Comparison of ENCODE assay signal across 14 cellular contexts in the genomic region with DNA sequence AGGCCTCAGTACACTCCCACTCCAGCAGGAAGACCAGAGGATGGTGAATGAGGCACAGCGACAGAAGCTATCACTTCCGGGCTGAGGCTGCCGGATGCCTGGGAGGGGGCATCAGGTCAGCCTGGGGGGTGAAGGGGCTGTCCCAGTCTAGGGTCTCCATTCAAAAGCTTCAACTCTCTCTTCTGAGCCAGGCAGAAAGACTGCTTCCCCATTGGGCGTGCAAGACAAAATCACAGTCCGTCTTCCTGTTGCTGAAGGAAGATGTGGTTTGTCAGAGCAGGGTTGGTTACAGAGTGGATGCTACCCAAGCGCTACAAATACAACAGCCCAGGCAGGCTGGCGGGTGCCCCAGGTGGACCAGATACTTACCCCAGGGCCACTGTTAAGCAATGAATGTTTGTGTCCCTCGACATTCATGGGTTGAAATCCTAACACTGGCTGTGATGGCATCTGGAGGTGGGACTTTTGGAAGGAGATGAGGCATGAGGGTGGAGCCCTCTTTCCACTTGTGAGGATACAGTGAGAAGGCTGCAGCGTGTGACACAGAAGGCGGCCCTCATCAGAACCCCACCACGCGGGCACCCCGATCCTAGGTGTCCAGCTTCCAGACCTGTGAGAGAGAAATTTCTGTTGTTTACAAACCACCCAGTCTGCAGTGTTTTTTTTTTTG. TPM values are rescaled to one million over a fixed set of nuclear protein-coding genes. Genes with fewer than 3 reads are reported as not detected.
A peak's percentile ranks its signal among the peaks of the same experiment; 100 is the strongest.
DNase-seq lines count a peak whose midpoint lies in the region; ATAC-seq, FAIRE-seq and TF ChIP-seq lines count a peak whose summit lies in the region.
"Had no signal": no experiment of that assay in that cellular context is flagged by ENCODE, and none has a peak within 500 bp of the region (broad histone marks: within the 10 kb centered on the region; RNA-seq: fewer than 3 reads in every experiment).

No MANE protein-coding gene starts in this region.

- no peak overlapping the region for H3K9ac ChIP-seq in HepG2 (ENCODE audit: insufficient read depth, low read depth, low read length)

- H4K20me1 ChIP-seq in HepG2 (ENCODE audit: insufficient read depth, low read length), result no peaks in the 10 kb centered on the region

- H3K4me3 ChIP-seq in HepG2 (replicated peaks in 1 of 3; ENCODE audit: insufficient read depth in 1 of 3, low read depth in 2 of 3, low read length in 3 of 3) (no peak overlapping the region), Caco-2 (ENCODE audit: low read depth, low read length) (no peak overlapping the region)
- H3K4me3 ChIP-seq: esophagus squamous epithelium, right lobe of liver, SJCRH30, uterus had no signal

- TF ChIP-seq POLR2A in HepG2 (IDR thresholded peaks at IDR 0.05; ENCODE audit: insufficient read depth in 1 of 2, low read depth in 2 of 2, low read length in 2 of 2), result no peak

- no peak for TF ChIP-seq EP300 in HepG2 (IDR thresholded peaks at IDR 0.05; ENCODE audit: low read depth in 2 of 2, low read length in 2 of 2)
- no peak for TF ChIP-seq EP300 in HepG2 (CRISPR knock-in tag; IDR thresholded peaks at IDR 0.05; ENCODE audit: borderline replicate concordance)

- no peak for TF ChIP-seq CTCF in HepG2 (CRISPR knock-in tag; IDR thresholded peaks at IDR 0.05)
- TF ChIP-seq CTCF in Caco-2 (IDR thresholded peaks at IDR 0.05; ENCODE audit: insufficient read depth in 1 of 2, low read depth in 1 of 2, low read length in 1 of 2, severe bottlenecking in 1 of 2, unreplicated experiment in 1 of 2), result no peak

- ATAC-seq in activated CD8-positive, alpha-beta T cell treated with anti-CD3 and anti-CD28 coated beads, Interleukin-2, amount 10 ng/mL, durations not matched to agents 7 days and 5 days, result peak; percentile 91
- ATAC-seq in HepG2 (no peak), GM19023 (IDR thresholded peaks at IDR 0.05; ENCODE audit: unreplicated experiment) (no peak), HG03469 (IDR thresholded peaks at IDR 0.05; ENCODE audit: unreplicated experiment) (no peak)

- H3K4me1 ChIP-seq in HepG2 (ENCODE audit: insufficient read depth, low read length), result peaks cover 10% of the 10 kb centered on the region
- H3K4me1 ChIP-seq in Caco-2, result peaks cover 5% of the 10 kb centered on the region
- H3K4me1 ChIP-seq: esophagus squamous epithelium, right lobe of liver, SJCRH30, uterus had no signal

- no peaks in the 10 kb centered on the region; a peak in 1 of 5 replicates for H3K27me3 ChIP-seq in HepG2 (ENCODE audit: control insufficient read depth in 1 of 2, insufficient read depth in 2 of 2, low read length in 2 of 2)
- no peaks in the 10 kb centered on the region for H3K27me3 ChIP-seq in Caco-2 (replicated peaks; ENCODE audit: control insufficient read depth, insufficient read depth, low read length)
- H3K27me3 ChIP-seq: esophagus squamous epithelium, right lobe of liver, SJCRH30, uterus had no signal

- no peak for FAIRE-seq in HepG2 (lab: Jason Lieb, UNC)
- FAIRE-seq: bronchial epithelial cell had no signal

- in situ Hi-C loops in KBM-7 (cut with MboI; ENCODE audit: low pct_unique_long_range_greater_than_20kb, low sequenced_read_pairs), result no loop called here
- in situ Hi-C loops in HepG2 (cut with HindIII; ENCODE audit: extremely low pct_ligation_motif_present, low pct_unique_long_range_greater_than_20kb), result no loop called here

- CTCF ChIA-PET in activated CD8-positive, alpha-beta T cell treated with anti-CD3 and anti-CD28 coated beads, Interleukin-2, amount 10 ng/mL, durations not matched to agents 7 days and 5 days (lab: Charles Lee), result interaction anchor here (1.1 kb wide), 2 partner anchors 9 to 44 kb away, joined by 3 to 4 read pairs; no protein-coding TSS in a partner anchor
- CTCF ChIA-PET in HepG2 (lab: Yijun Ruan, JAX; ENCODE audit: low intra/inter-chr PET ratio, low total read pairs) (no interaction called here), Caco-2 (lab: Charles Lee) (no interaction called here)

- peaks cover 35% of the 10 kb centered on the region for H3K4me1 Mint-ChIP-seq in activated CD8-positive, alpha-beta T cell treated with anti-CD3 and anti-CD28 coated beads, Interleukin-2, amount 10 ng/mL, durations not matched to agents 7 days and 5 days (ENCODE audit: low read depth)
- H3K4me1 Mint-ChIP-seq in Caco-2 (ENCODE audit: low read depth, unreplicated experiment), result peaks cover 2% of the 10 kb centered on the region

- peak overlapping the region; percentile 51 for H3K4me3 Mint-ChIP-seq in activated CD8-positive, alpha-beta T cell treated with anti-CD3 and anti-CD28 coated beads, Interleukin-2, amount 10 ng/mL, durations not matched to agents 7 days and 5 days
- H3K4me3 Mint-ChIP-seq in Caco-2 (ENCODE audit: unreplicated experiment), result no peak overlapping the region

- intact Hi-C loops in HepG2 (cut with micrococcal nuclease; ENCODE audit: unreplicated experiment), result no loop called here
- intact Hi-C loops in Caco-2 (cut with micrococcal nuclease; ENCODE audit: unreplicated experiment), result no loop called here

- no peaks in the 10 kb centered on the region for H3K36me3 Mint-ChIP-seq in activated CD8-positive, alpha-beta T cell treated with anti-CD3 and anti-CD28 coated beads, Interleukin-2, amount 10 ng/mL, durations not matched to agents 7 days and 5 days (ENCODE audit: low read depth)
- H3K36me3 Mint-ChIP-seq in Caco-2 (ENCODE audit: insufficient read depth, unreplicated experiment), result no peaks in the 10 kb centered on the region

- no peaks in the 10 kb centered on the region for H3K9me3 ChIP-seq in HepG2 (ENCODE audit: low read length)
- no peaks in the 10 kb centered on the region for H3K9me3 ChIP-seq in Caco-2
- H3K9me3 ChIP-seq: esophagus squamous epithelium, right lobe of liver, SJCRH30, uterus had no signal

- H2AFZ ChIP-seq in HepG2 (ENCODE audit: low read length), result no peak overlapping the region

- H3K36me3 ChIP-seq in HepG2 (replicated peaks in 1 of 2; ENCODE audit: control insufficient read depth in 1 of 2, insufficient read depth in 2 of 2, low read length in 2 of 2) (no peaks in the 10 kb centered on the region; a peak in 1 of 5 replicates), Caco-2 (ENCODE audit: control insufficient read depth, insufficient read depth, low read length) (no peaks in the 10 kb centered on the region)
- H3K36me3 ChIP-seq: esophagus squamous epithelium, right lobe of liver, SJCRH30, uterus had no signal

- H3K4me2 ChIP-seq in HepG2 (ENCODE audit: low read depth, low read length), result no peak overlapping the region

- no TSS peak for BruUV-seq in HepG2 (replicated peaks; lab: Mats Ljungman, UMichigan)
- BruUV-seq in Caco-2 (replicated peaks; lab: Mats Ljungman, UMichigan), result no TSS peak

- no peaks in the 10 kb centered on the region for H3K79me2 ChIP-seq in HepG2 (ENCODE audit: insufficient read depth, low read length)

- H3K27ac Mint-ChIP-seq in activated CD8-positive, alpha-beta T cell treated with anti-CD3 and anti-CD28 coated beads, Interleukin-2, amount 10 ng/mL, durations not matched to agents 7 days and 5 days, result peak overlapping the region; percentile 78
- no peak overlapping the region for H3K27ac Mint-ChIP-seq in Caco-2 (ENCODE audit: unreplicated experiment)

- H3K27ac ChIP-seq in HepG2 (ENCODE audit: extremely low read length, insufficient read depth, low read length), result no peak overlapping the region
- H3K27ac ChIP-seq: esophagus squamous epithelium, right lobe of liver, SJCRH30, uterus had no signal

- no peaks in the 10 kb centered on the region for H3K9me3 Mint-ChIP-seq in activated CD8-positive, alpha-beta T cell treated with anti-CD3 and anti-CD28 coated beads, Interleukin-2, amount 10 ng/mL, durations not matched to agents 7 days and 5 days (ENCODE audit: insufficient read depth)
- no peaks in the 10 kb centered on the region for H3K9me3 Mint-ChIP-seq in Caco-2 (ENCODE audit: unreplicated experiment)

- TF ChIP-seq RAD21 in HepG2 (CRISPR knock-in tag; IDR thresholded peaks at IDR 0.05), result no peak

- DNase-seq in CD1c-positive myeloid dendritic cell (ENCODE audit: extremely low spot score) (peak; percentile 36), KBM-7 (peak; percentile 37), HepG2 (ENCODE audit: low spot score) (no peak), Caco-2 (no peak)
- peak; percentile 70 for DNase-seq in activated CD8-positive, alpha-beta T cell treated with anti-CD3 and anti-CD28 coated beads, Interleukin-2, amount 10 ng/mL, durations not matched to agents 7 days and 5 days
- no peak for DNase-seq in stimulated activated CD4-positive, alpha-beta T cell treated with anti-CD3 and anti-CD28 coated beads, Interleukin-2, amount 100 ng/mL, for 24 hours
- DNase-seq: esophagus squamous epithelium, NCI-H510A, right lobe of liver, SJCRH30, uterus had no signal

- POLR2A ChIA-PET in activated CD8-positive, alpha-beta T cell treated with anti-CD3 and anti-CD28 coated beads, Interleukin-2, amount 10 ng/mL, durations not matched to agents 7 days and 5 days (lab: Charles Lee), result interaction anchor here (1.4 kb wide), 1 partner anchor 22 kb away, joined by 3 read pairs; no protein-coding TSS in a partner anchor
- POLR2A ChIA-PET in HepG2 (lab: Yijun Ruan, JAX), result interaction anchor here (0.8 kb wide), 1 partner anchor 23 kb away, joined by 3 read pairs; no protein-coding TSS in a partner anchor
- POLR2A ChIA-PET in Caco-2 (lab: Charles Lee), result interaction anchor here (1.1 kb wide), 1 partner anchor 51 kb away, joined by 3 read pairs; no protein-coding TSS in a partner anchor

- 87% methylated on average over 6 of the region's 13 CpGs for WGBS in HepG2 (ENCODE audit: low lambda C conversion rate)

- no peaks in the 10 kb centered on the region for H3K27me3 Mint-ChIP-seq in activated CD8-positive, alpha-beta T cell treated with anti-CD3 and anti-CD28 coated beads, Interleukin-2, amount 10 ng/mL, durations not matched to agents 7 days and 5 days (ENCODE audit: low read depth)
- no peaks in the 10 kb centered on the region for H3K27me3 Mint-ChIP-seq in Caco-2 (ENCODE audit: insufficient read depth, unreplicated experiment)

RNA-seq across cellular contexts. Expression of a gene that starts 12.0 kb away (rescaled TPM):
- not detected for total RNA-seq in activated CD8-positive, alpha-beta T cell treated with anti-CD3 and anti-CD28 coated beads, Interleukin-2, amount 10 ng/mL, durations not matched to agents 7 days and 5 days
- total RNA-seq in HepG2 (2016; rRNA removed; fragmentation: Illumina TruSeq; extraction: Trizol) (10.0 and 10.5 TPM in 2 replicates), Caco-2 (2022) (1.9 and 2.0 TPM in 2 replicates)
- total RNA-seq in HepG2 (2016; cell fraction: cytosol; rRNA removed; fragmentation: Illumina TruSeq; extraction: Trizol; ENCODE audit: low read depth), result 9.4 and 11.8 TPM in 2 replicates
- 9.5 and 11.5 TPM in 2 replicates for total RNA-seq in HepG2 (2016; cell fraction: insoluble cytoplasmic fraction; rRNA removed; fragmentation: Illumina TruSeq; extraction: Trizol)
- total RNA-seq in HepG2 (2016; cell fraction: membrane; rRNA removed; fragmentation: Illumina TruSeq; extraction: Trizol), result 10.2 and 12.3 TPM in 2 replicates
- total RNA-seq in HepG2 (2016; cell fraction: nucleus; rRNA removed; fragmentation: Illumina TruSeq; extraction: Trizol), result 3.3 and 4.2 TPM in 2 replicates
- polyA plus RNA-seq in HepG2 (2011; rRNA removed), result 12.2 and 13.8 TPM in 2 replicates
- 10.6 and 20.2 TPM in 2 replicates for polyA plus RNA-seq in HepG2 (2011; cell fraction: cytosol; rRNA removed)
- 5.9 and 7.2 TPM in 2 replicates for polyA plus RNA-seq in HepG2 (2011; cell fraction: nucleus; rRNA removed)
- 4.3 and 11.1 TPM in 2 replicates for polyA plus RNA-seq in HepG2 (2012)
- polyA plus RNA-seq in HepG2 (2016; cell fraction: cytosol; fragmentation: Illumina TruSeq; extraction: Trizol; ENCODE audit: low read depth), result 14.1 and 18.5 TPM in 2 replicates
- polyA plus RNA-seq in HepG2 (2016; cell fraction: insoluble cytoplasmic fraction; fragmentation: Illumina TruSeq; extraction: Trizol; ENCODE audit: low read depth), result 14.2 and 18.6 TPM in 2 replicates
- 13.4 and 14.9 TPM in 2 replicates for polyA plus RNA-seq in HepG2 (2016; cell fraction: membrane; fragmentation: Illumina TruSeq; extraction: Trizol; ENCODE audit: low read depth)
- 12.3 and 12.7 TPM in 2 replicates for polyA plus RNA-seq in HepG2 (2016; cell fraction: nucleus; fragmentation: Illumina TruSeq; extraction: Trizol; ENCODE audit: insufficient read depth, low read depth)
- polyA minus RNA-seq in HepG2 (2011; rRNA and poly(A)+ RNA removed; ENCODE audit: low replicate concordance), result 30.1 TPM in 1 of 2 replicates, not detected in the other
- 3.4 and 3.6 TPM in 2 replicates for polyA minus RNA-seq in HepG2 (2011; cell fraction: cytosol; rRNA and poly(A)+ RNA removed)
- polyA minus RNA-seq in HepG2 (2011; cell fraction: nucleus; rRNA and poly(A)+ RNA removed), result 2.2 and 3.2 TPM in 2 replicates
- total RNA-seq: bronchial epithelial cell, esophagus squamous epithelium, right lobe of liver, SJCRH30, uterus had no signal

RNA-seq across cellular contexts. Expression of a gene that starts 13.0 kb away (rescaled TPM):
- 10 to 100 TPM; 50.6 to 50.7 TPM for total RNA-seq in activated CD8-positive, alpha-beta T cell treated with anti-CD3 and anti-CD28 coated beads, Interleukin-2, amount 10 ng/mL, durations not matched to agents 7 days and 5 days
- 26.4 and 36.7 TPM in 2 replicates for total RNA-seq in HepG2 (2016; rRNA removed; fragmentation: Illumina TruSeq; extraction: Trizol)
- total RNA-seq in HepG2 (2016; cell fraction: cytosol; rRNA removed; fragmentation: Illumina TruSeq; extraction: Trizol; ENCODE audit: low read depth), result 28.0 and 29.8 TPM in 2 replicates
- 25.8 and 32.7 TPM in 2 replicates for total RNA-seq in HepG2 (2016; cell fraction: insoluble cytoplasmic fraction; rRNA removed; fragmentation: Illumina TruSeq; extraction: Trizol)
- total RNA-seq in HepG2 (2016; cell fraction: membrane; rRNA removed; fragmentation: Illumina TruSeq; extraction: Trizol), result 21.5 TPM in 2 replicates
- 34.3 and 41.9 TPM in 2 replicates for total RNA-seq in HepG2 (2016; cell fraction: nucleus; rRNA removed; fragmentation: Illumina TruSeq; extraction: Trizol)
- 48.2 TPM in 2 replicates for polyA plus RNA-seq in HepG2 (2011; rRNA removed)
- 24.5 and 25.4 TPM in 2 replicates for polyA plus RNA-seq in HepG2 (2011; cell fraction: cytosol; rRNA removed)
- 91.1 and 92.6 TPM in 2 replicates for polyA plus RNA-seq in HepG2 (2011; cell fraction: nucleus; rRNA removed)
- polyA plus RNA-seq in HepG2 (2012), result 34.1 and 39.4 TPM in 2 replicates
- polyA plus RNA-seq in HepG2 (2016; cell fraction: cytosol; fragmentation: Illumina TruSeq; extraction: Trizol; ENCODE audit: low read depth), result 8.3 and 8.5 TPM in 2 replicates
- 26.6 and 30.9 TPM in 2 replicates for polyA plus RNA-seq in HepG2 (2016; cell fraction: insoluble cytoplasmic fraction; fragmentation: Illumina TruSeq; extraction: Trizol; ENCODE audit: low read depth)
- polyA plus RNA-seq in HepG2 (2016; cell fraction: membrane; fragmentation: Illumina TruSeq; extraction: Trizol; ENCODE audit: low read depth), result 15.4 and 16.9 TPM in 2 replicates
- polyA plus RNA-seq in HepG2 (2016; cell fraction: nucleus; fragmentation: Illumina TruSeq; extraction: Trizol; ENCODE audit: insufficient read depth, low read depth), result 87.6 and 89.2 TPM in 2 replicates
- 15.6 and 49.1 TPM in 2 replicates for polyA minus RNA-seq in HepG2 (2011; rRNA and poly(A)+ RNA removed; ENCODE audit: low replicate concordance)
- polyA minus RNA-seq in HepG2 (2011; cell fraction: cytosol; rRNA and poly(A)+ RNA removed), result 12.3 and 12.7 TPM in 2 replicates
- 57.0 and 67.1 TPM in 2 replicates for polyA minus RNA-seq in HepG2 (2011; cell fraction: nucleus; rRNA and poly(A)+ RNA removed)
- 120 and 131 TPM in 2 replicates for total RNA-seq in Caco-2 (2022)

RNA-seq across cellular contexts. Expression of a gene that starts 56.1 kb away (rescaled TPM):
- total RNA-seq in activated CD8-positive, alpha-beta T cell treated with anti-CD3 and anti-CD28 coated beads, Interleukin-2, amount 10 ng/mL, durations not matched to agents 7 days and 5 days, result 10 to 100 TPM; 48.5 to 52.4 TPM
- total RNA-seq in HepG2 (2016; rRNA removed; fragmentation: Illumina TruSeq; extraction: Trizol), result 25.5 and 27.0 TPM in 2 replicates
- total RNA-seq in HepG2 (2016; cell fraction: cytosol; rRNA removed; fragmentation: Illumina TruSeq; extraction: Trizol; ENCODE audit: low read depth), result 8.5 and 8.8 TPM in 2 replicates
- total RNA-seq in HepG2 (2016; cell fraction: insoluble cytoplasmic fraction; rRNA removed; fragmentation: Illumina TruSeq; extraction: Trizol), result 20.2 and 27.2 TPM in 2 replicates
- total RNA-seq in HepG2 (2016; cell fraction: membrane; rRNA removed; fragmentation: Illumina TruSeq; extraction: Trizol), result 26.6 and 27.7 TPM in 2 replicates
- total RNA-seq in HepG2 (2016; cell fraction: nucleus; rRNA removed; fragmentation: Illumina TruSeq; extraction: Trizol), result 13.4 and 15.4 TPM in 2 replicates
- polyA plus RNA-seq in HepG2 (2011; rRNA removed), result 38.2 and 46.3 TPM in 2 replicates
- polyA plus RNA-seq in HepG2 (2011; cell fraction: cytosol; rRNA removed), result 39.3 and 40.1 TPM in 2 replicates
- polyA plus RNA-seq in HepG2 (2011; cell fraction: nucleus; rRNA removed), result 32.6 and 39.0 TPM in 2 replicates
- 24.1 and 35.1 TPM in 2 replicates for polyA plus RNA-seq in HepG2 (2012)
- 14.2 and 17.6 TPM in 2 replicates for polyA plus RNA-seq in HepG2 (2016; cell fraction: cytosol; fragmentation: Illumina TruSeq; extraction: Trizol; ENCODE audit: low read depth)
- 26.4 and 31.5 TPM in 2 replicates for polyA plus RNA-seq in HepG2 (2016; cell fraction: insoluble cytoplasmic fraction; fragmentation: Illumina TruSeq; extraction: Trizol; ENCODE audit: low read depth)
- 30.2 and 31.7 TPM in 2 replicates for polyA plus RNA-seq in HepG2 (2016; cell fraction: membrane; fragmentation: Illumina TruSeq; extraction: Trizol; ENCODE audit: low read depth)
- polyA plus RNA-seq in HepG2 (2016; cell fraction: nucleus; fragmentation: Illumina TruSeq; extraction: Trizol; ENCODE audit: insufficient read depth, low read depth), result 28.9 and 29.2 TPM in 2 replicates
- polyA minus RNA-seq in HepG2 (2011; rRNA and poly(A)+ RNA removed; ENCODE audit: low replicate concordance), result 40.1 and 54.5 TPM in 2 replicates
- 21.4 and 26.1 TPM in 2 replicates for polyA minus RNA-seq in HepG2 (2011; cell fraction: cytosol; rRNA and poly(A)+ RNA removed)
- polyA minus RNA-seq in HepG2 (2011; cell fraction: nucleus; rRNA and poly(A)+ RNA removed), result 4.8 and 8.6 TPM in 2 replicates
- total RNA-seq in Caco-2 (2022), result 34.7 and 38.8 TPM in 2 replicates

Comparison
In these comparisons a context has a peak if more than half of its experiments do, and no peak if none do; other contexts are left out.
1. DNase-seq: peak in CD1c-positive myeloid dendritic cell (single experiment), KBM-7 (single experiment) and activated CD8-positive, alpha-beta T cell treated with anti-CD3 and anti-CD28 coated beads, Interleukin-2, amount 10 ng/mL, durations not matched to agents 7 days and 5 days (single experiment); none in HepG2 (single experiment), stimulated activated CD4-positive, alpha-beta T cell treated with anti-CD3 and anti-CD28 coated beads, Interleukin-2, amount 100 ng/mL, for 24 hours (0 of 2) and Caco-2 (0 of 2).